8 cellular contexts compared by ENCODE assay signal in the genomic region with DNA sequence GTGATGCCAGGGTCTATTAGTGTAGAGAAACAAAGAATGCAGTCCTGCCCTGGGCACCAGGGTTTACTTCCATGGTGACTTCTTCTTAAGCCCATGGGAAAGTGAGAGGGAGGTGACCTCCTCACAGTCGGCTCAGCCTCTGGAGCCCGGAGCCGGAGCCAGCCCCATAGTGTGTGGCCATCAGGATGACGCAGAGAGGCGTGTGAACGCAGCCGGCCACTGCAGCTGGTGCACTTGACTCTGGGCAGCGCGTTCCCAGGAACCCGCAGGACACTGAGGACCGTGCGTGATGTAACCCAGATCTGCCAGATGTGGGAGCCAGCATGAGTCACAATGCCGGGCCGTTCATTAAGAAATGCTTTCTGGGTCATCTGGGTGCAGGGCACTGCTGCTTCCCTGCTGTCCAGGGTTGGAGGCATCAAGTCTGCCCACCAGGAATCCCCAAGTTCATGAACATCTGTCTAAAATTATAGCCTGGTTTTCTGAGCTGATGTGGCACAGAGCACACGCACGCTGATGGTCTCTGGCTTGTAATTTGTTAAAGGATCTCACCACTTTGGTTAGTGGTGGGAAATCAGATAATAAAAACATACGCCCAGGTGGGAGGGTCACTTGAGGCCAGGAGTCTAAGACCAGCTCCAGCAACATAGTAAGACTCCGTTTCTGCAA.
DNase-seq lines count a peak whose midpoint lies in the region; ATAC-seq and TF ChIP-seq lines count a peak whose summit lies in the region.

No MANE protein-coding gene starts in this region.

- no peaks in the 10 kb centered on the region for H3K4me1 ChIP-seq in prostate gland (replicated peaks)

- peak; percentile 87 for DNase-seq in ACHN
- peak; percentile 94 for DNase-seq in HT1080 (ENCODE audit: low read depth)
- DNase-seq in amygdala (lab: John Stamatoyannopoulos, UW): peak in 48 of 56 donors; percentile 11 to 91 (median 72)
- peak; percentile 94 for DNase-seq in left ventricle myocardium superior
- DNase-seq in prostate gland (ENCODE audit: low spot score): peak; percentile 24
- no peak for DNase-seq in NAMALWA (ENCODE audit: low spot score)

- no peak overlapping the region for H3K4me3 ChIP-seq in prostate gland

- in situ Hi-C loops in ACHN (cut with HindIII; ENCODE audit: low pct_ligation_motif_present, low pct_unique_long_range_greater_than_20kb, low sequenced_read_pairs): no loop called here

- no peaks in the 10 kb centered on the region for H3K36me3 ChIP-seq in prostate gland

- ATAC-seq in left ventricle myocardium superior (peak; percentile 98), HG03354 (IDR thresholded peaks at IDR 0.05; ENCODE audit: poor library complexity, severe bottlenecking, unreplicated experiment) (no peak), GM18519 (IDR thresholded peaks at IDR 0.05; ENCODE audit: low FRiP score, unreplicated experiment) (no peak)

- TF ChIP-seq POLR2A in prostate gland (IDR thresholded peaks at IDR 0.05): no peak

- H3K27ac ChIP-seq in prostate gland: peak overlapping the region; percentile 26 to 34

- H3K27me3 ChIP-seq in prostate gland (replicated peaks; ENCODE audit: insufficient read depth): no peaks in the 10 kb centered on the region

- WGBS in prostate gland: 53% methylated on average over 18 of the region's 18 CpGs

- intact Hi-C loops in left ventricle myocardium superior (cut with micrococcal nuclease): loop anchor here (10.0 kb wide), 1 partner anchor 64 kb away; no protein-coding TSS in a partner anchor
- intact Hi-C loops in prostate gland (cut with DNase I): loop anchor here (5.0 kb wide), 1 partner anchor 41 kb away; no protein-coding TSS in a partner anchor

- TF ChIP-seq CTCF in prostate gland (IDR thresholded peaks at IDR 0.05): no peak

- no peaks in the 10 kb centered on the region for H3K9me3 ChIP-seq in prostate gland
